30 cellular contexts compared by ENCODE assay signal in genomic region chr11:112831041-112831440, GRCh38.
"Had no signal": no experiment of that assay in that cellular context is flagged by ENCODE, and none has a peak within 500 bp of the region (broad histone marks: within the 10 kb centered on the region; RNA-seq: fewer than 3 reads in every experiment).

No MANE protein-coding gene starts in this region.

- H3K4me3 ChIP-seq: adrenal gland, body of pancreas, breast epithelium had no signal

- DNase-seq: activated B cell treated with CpG ODN at 0.5 μM for 24 hours; activated CD4-positive, alpha-beta memory T cell treated with anti-CD3 and anti-CD28 coated beads for 36 hours; activated CD4-positive, alpha-beta T cell treated with anti-CD3 and anti-CD28 coated beads for 4 hours; activated CD4-positive, alpha-beta T cell treated with anti-CD3 and anti-CD28 coated beads, Interleukin-2, amount 10 ng/mL, durations not matched to agents 24 days and 14 days; activated CD4-positive, alpha-beta T cell treated with anti-CD3 and anti-CD28 coated beads, Interleukin-2, amount 50 U/mL, for 1 hour; activated CD4-positive, alpha-beta T cell treated with anti-CD3 and anti-CD28 coated beads, Interleukin-2, amount 50 U/mL, for 4 hours; activated CD4-positive, CD25-positive, alpha-beta regulatory T cell treated with anti-CD3 and anti-CD28 coated beads, Interleukin-2, amount 50 U/mL, for 72 hours; activated CD8-positive, alpha-beta memory T cell treated with anti-CD3 and anti-CD28 coated beads, Interleukin-2, amount 50 U/mL, for 4 hours; activated CD8-positive, alpha-beta T cell treated with anti-CD3 and anti-CD28 coated beads for 36 hours; activated effector memory CD4-positive, alpha-beta T cell treated with anti-CD3 and anti-CD28 coated beads, Interleukin-2, amount 50 U/mL, for 16 hours; activated gamma-delta T cell treated with Interleukin-2 at 50 U/mL for 16 hours; activated naive CD4-positive, alpha-beta T cell; activated naive CD4-positive, alpha-beta T cell treated with anti-CD3 and anti-CD28 coated beads for 36 hours; activated naive CD4-positive, alpha-beta T cell treated with anti-CD3 and anti-CD28 coated beads, Interleukin-2, amount 50 U/mL, for 16 hours; activated naive CD8-positive, alpha-beta T cell treated with anti-CD3 and anti-CD28 coated beads for 36 hours; activated T-cell treated with anti-CD3 and anti-CD28 coated beads for 4 hours; activated T-cell treated with anti-CD3 and anti-CD28 coated beads, Interleukin-2, amount 50 U/mL, for 1 hour; activated T-cell treated with anti-CD3 and anti-CD28 coated beads, Interleukin-2, amount 50 U/mL, for 4 hours; activated T-cell treated with anti-CD3 and anti-CD28 coated beads, Interleukin-2, amount 50 U/mL, for 72 hours; amniotic stem cell; aorta; body of pancreas; brain microvascular endothelial cell; central memory CD4-positive, alpha-beta T cell; T-helper 1 cell; T-helper 2 cell; T-helper 9 cell had no signal

- H3K4me1 ChIP-seq: body of pancreas, breast epithelium had no signal

- H3K9me3 ChIP-seq: adrenal gland, body of pancreas, breast epithelium had no signal

- H3K27ac ChIP-seq: adrenal gland, body of pancreas, brain microvascular endothelial cell, breast epithelium, VCaP had no signal

- H3K36me3 ChIP-seq: adrenal gland, brain microvascular endothelial cell, breast epithelium had no signal

- H3K27me3 ChIP-seq: adrenal gland, body of pancreas, brain microvascular endothelial cell, breast epithelium had no signal
